1 cellular context compared by ENCODE assay signal in the genomic region with DNA sequence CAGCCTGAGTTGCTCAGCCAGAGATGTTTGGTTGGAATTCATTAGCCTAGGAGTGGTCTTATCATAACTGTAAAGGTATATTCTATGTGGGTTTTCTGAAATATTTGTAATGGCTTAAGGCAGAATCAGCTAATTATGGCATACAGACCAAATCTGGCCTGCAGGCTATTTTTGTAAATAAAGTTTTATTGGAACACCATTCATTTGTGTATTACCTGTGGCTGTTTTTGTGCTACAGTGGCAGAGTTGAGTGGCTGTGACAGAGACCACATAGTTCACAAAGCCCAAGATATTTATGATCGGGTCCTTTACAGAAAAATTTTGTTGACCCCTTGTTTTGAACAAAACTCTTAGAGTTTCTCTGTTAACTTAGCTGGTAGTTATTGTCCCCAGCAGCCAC.
A peak's percentile ranks its signal among the peaks of the same experiment; 100 is the strongest.
TF ChIP-seq lines count a peak whose summit lies in the region.

No MANE protein-coding gene starts in this region.

TF ChIP-seq in K562, 482 proteins besides CTCF, POLR2A, EP300 and RAD21:
- TF ChIP-seq ZNF639 (CRISPR knock-in tag; conservative IDR thresholded peaks at IDR 0.05 in 1 of 2, IDR thresholded peaks at IDR 0.05 in 1 of 2) (no peak), ZBTB40 (IDR thresholded peaks at IDR 0.05) (peak; percentile 93), ZBTB40 (CRISPR knock-in tag; IDR thresholded peaks at IDR 0.05) (peak; percentile 76)
